Comparison of ENCODE assay signal across 10 cellular contexts in the genomic region with DNA sequence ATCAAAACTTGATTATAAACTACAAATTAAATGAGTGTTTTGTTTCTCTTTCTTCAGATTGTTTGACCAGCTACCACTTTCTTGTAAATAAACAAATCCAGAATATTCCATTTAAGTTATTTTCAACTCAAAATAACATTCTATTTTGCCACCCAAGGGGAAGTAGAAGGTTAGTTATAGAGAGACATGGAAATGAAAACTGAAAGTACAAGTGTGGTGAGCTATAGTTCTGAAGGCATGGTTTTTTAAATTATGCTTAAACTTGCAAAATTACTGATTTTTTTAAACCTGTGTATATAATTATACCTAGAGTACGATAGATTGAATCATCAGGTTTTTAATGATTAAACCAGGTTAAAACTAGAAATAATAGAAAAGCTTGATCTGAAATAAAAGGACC.
DNase-seq lines count a peak whose midpoint lies in the region; ATAC-seq lines count a peak whose summit lies in the region.
"Had no signal": no experiment of that assay in that cellular context is flagged by ENCODE, and none has a peak within 500 bp of the region (broad histone marks: within the 10 kb centered on the region; RNA-seq: fewer than 3 reads in every experiment).

No MANE protein-coding gene starts in this region.

- no peak overlapping the region for H3K9ac ChIP-seq in skeletal muscle satellite cell (ENCODE audit: low read depth, low read length)

- no peak overlapping the region for H3K4me3 ChIP-seq in skeletal muscle satellite cell (ENCODE audit: low read length)
- H3K4me3 ChIP-seq: cardiac muscle cell, vagina had no signal

- H3K4me2 ChIP-seq in skeletal muscle satellite cell (ENCODE audit: low read length), result peak overlapping the region; percentile 55

- no peaks in the 10 kb centered on the region for H3K27me3 ChIP-seq in skeletal muscle satellite cell (ENCODE audit: control insufficient read depth, insufficient read depth, low read length)
- H3K27me3 ChIP-seq: cardiac muscle cell, vagina had no signal

- peak; percentile 21 to 27 for ATAC-seq in activated CD4-positive, CD25-positive, alpha-beta regulatory T cell treated with anti-CD3 and anti-CD28 coated beads, Interleukin-2, amount 50 U/mL, for 24 hours
- peak; percentile 70 for ATAC-seq in HG02678 (IDR thresholded peaks at IDR 0.05; ENCODE audit: unreplicated experiment)

- no peak for DNase-seq in activated CD4-positive, CD25-positive, alpha-beta regulatory T cell treated with anti-CD3 and anti-CD28 coated beads, Interleukin-2, amount 50 U/mL, for 72 hours
- DNase-seq in LHCN-M2 (ENCODE audit: low read depth), result peak; percentile 15
- DNase-seq in NCI-H446 treated with DMSO at 0.1 percent for 48 hours (lab: John Stamatoyannopoulos, UW), result no peak
- DNase-seq in AG08395 (ENCODE audit: low spot score), result no peak
- DNase-seq in caudate nucleus (lab: John Stamatoyannopoulos, UW), result no peak

- no peak overlapping the region for H3K27ac ChIP-seq in caudate nucleus (ENCODE audit: low read depth, low read length)
- H3K27ac ChIP-seq: cardiac muscle cell had no signal

- no peaks in the 10 kb centered on the region for H3K9me3 ChIP-seq in skeletal muscle satellite cell (replicated peaks; ENCODE audit: low read length)
- H3K9me3 ChIP-seq: vagina had no signal

- no peaks in the 10 kb centered on the region for H3K36me3 ChIP-seq in skeletal muscle satellite cell (ENCODE audit: insufficient read depth, low read length)
- H3K36me3 ChIP-seq: cardiac muscle cell, vagina had no signal

- peaks cover 23% of the 10 kb centered on the region for H3K4me1 ChIP-seq in skeletal muscle satellite cell (ENCODE audit: control insufficient read depth, insufficient read depth, low read length)
- H3K4me1 ChIP-seq: vagina had no signal
